In the genomic region with DNA sequence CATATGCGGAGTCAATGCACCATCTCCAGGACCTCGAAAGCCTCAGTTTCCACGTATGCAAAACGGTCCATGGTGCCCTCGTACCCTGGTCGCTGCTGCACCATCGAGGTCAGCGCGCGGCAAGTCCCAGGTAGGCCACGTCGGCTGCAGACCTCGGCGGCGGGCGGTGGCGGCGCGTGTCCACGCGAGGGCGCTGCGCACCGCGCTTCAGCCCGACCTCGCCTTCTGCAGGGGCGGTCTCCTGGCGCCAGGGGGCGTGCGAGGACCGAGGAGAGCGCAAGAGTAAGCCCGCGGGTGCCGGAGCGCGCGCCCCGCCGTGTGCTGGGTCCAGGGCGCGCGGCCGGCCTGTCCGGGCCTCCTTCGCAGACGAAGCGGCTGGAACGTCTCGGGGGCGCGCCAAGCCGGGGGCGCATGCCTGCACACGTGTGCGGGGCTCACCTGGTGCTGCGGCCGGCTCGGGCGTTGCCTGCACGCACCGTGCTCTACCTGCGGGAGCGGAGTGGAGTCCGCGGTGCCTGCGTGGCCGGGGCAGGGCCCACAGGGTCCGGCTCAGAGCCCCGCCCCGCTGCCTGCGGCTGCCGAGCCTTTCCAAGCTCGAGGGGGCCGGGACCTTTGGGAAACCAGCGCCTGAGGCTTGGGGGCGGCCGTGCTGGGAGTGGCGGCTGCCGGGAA, we compare ENCODE assay signal across 1 cellular context.
TF ChIP-seq lines count a peak whose summit lies in the region.

No MANE protein-coding gene starts in this region.

TF ChIP-seq in IMR-90, 13 proteins besides CTCF, POLR2A, EP300 and RAD21:
- TF ChIP-seq SMC3 (IDR thresholded peaks at IDR 0.05; ENCODE audit: low read depth, low read length) = peak; percentile 87
- TF ChIP-seq MAZ (IDR thresholded peaks at IDR 0.05; ENCODE audit: borderline replicate concordance, low read depth, low read length) = peak; percentile 38; the same call in 1 of the 2 replicates
- TF ChIP-seq RCOR1 (IDR thresholded peaks at IDR 0.05; ENCODE audit: insufficient replicate concordance, low read length) = no peak
- peak; percentile 33; the same call in 1 of the 2 replicates for TF ChIP-seq BHLHE40 (IDR thresholded peaks at IDR 0.05; ENCODE audit: low read depth, low read length)
